Comparison of ENCODE assay signal across 16 cellular contexts in the genomic region with DNA sequence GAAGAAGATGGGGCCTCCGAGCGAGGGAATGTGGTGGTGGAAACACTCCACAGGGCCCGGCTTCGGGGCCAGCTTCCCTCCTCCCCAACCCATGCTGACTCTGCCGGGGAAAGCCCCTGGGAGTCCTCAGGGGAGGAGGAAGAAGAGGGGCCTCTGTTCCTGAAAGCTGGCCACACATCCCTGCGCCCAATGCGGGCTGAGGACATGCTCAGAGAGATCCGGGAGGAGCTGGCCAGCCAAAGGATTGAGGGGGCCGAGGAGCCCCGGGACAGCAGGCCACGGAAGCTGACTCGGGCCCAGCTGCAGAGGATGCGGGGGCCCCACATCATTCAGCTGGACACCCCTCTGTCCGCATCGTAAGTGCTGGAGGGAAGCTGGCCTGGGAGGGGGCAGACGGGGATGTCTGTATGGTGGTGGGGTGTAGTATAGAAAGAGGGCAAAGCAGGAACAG. TPM values are rescaled to one million over a fixed set of nuclear protein-coding genes. Genes with fewer than 3 reads are reported as not detected.
DNase-seq lines count a peak whose midpoint lies in the region; ATAC-seq and TF ChIP-seq lines count a peak whose summit lies in the region.
"Had no signal": no experiment of that assay in that cellular context is flagged by ENCODE, and none has a peak within 500 bp of the region (broad histone marks: within the 10 kb centered on the region; RNA-seq: fewer than 3 reads in every experiment).

No MANE protein-coding gene starts in this region.

- H3K27ac Mint-ChIP-seq in GM23338, result no peak overlapping the region
- peak overlapping the region; percentile 63 for H3K27ac Mint-ChIP-seq in stimulated activated effector memory CD8-positive, alpha-beta T cell treated with anti-CD3 and anti-CD28 coated beads, Interleukin-12 subunit alpha, Interleukin-12 subunit beta, amount 100 ng/mL, for 72 hours
- H3K27ac Mint-ChIP-seq in activated T-helper 1 cell treated with anti-CD3 and anti-CD28 coated beads, Interleukin-12 subunit alpha, Interleukin-12 subunit beta, Interleukin-2, Interleukin-4 antibody, amounts not matched to agents 30 ng/mL and 10 ng/mL and 1 ng/mL, durations not matched to agents 14 hours and 24 hours and 36 hours, result no peak overlapping the region

- H3K4me2 ChIP-seq in GM23338, result 0 out of 2 replicates have a peak overlapping the region, but pooled peaks have one; percentile 32

- ATAC-seq in GM23338, result no peak
- peak; percentile 1 for ATAC-seq in mucosa of descending colon
- ATAC-seq in stimulated activated effector memory CD8-positive, alpha-beta T cell treated with anti-CD3 and anti-CD28 coated beads, Interleukin-12 subunit alpha, Interleukin-12 subunit beta, amount 100 ng/mL, for 72 hours, result no peak

- TF ChIP-seq EP300 in esophagus muscularis mucosa (IDR thresholded peaks at IDR 0.05), result no peak

- DNase-seq in GM23338 (ENCODE audit: low spot score) (no peak), esophagus muscularis mucosa (ENCODE audit: extremely low spot score) (no peak), mucosa of descending colon (no peak), COR-L47 (lab: John Stamatoyannopoulos, UW) (no peak), DMS53 (lab: John Stamatoyannopoulos, UW) (no peak), dermis blood vessel endothelial cell (no peak)
- DNase-seq in stimulated activated effector memory CD8-positive, alpha-beta T cell treated with anti-CD3 and anti-CD28 coated beads, Interleukin-12 subunit alpha, Interleukin-12 subunit beta, amount 100 ng/mL, for 72 hours (ENCODE audit: low spot score in 2 of 2), result no peak
- no peak for DNase-seq in activated T-helper 1 cell treated with anti-CD3 and anti-CD28 coated beads, Interleukin-12 subunit alpha, Interleukin-12 subunit beta, Interleukin-2, Interleukin-4 antibody, amounts not matched to agents 30 ng/mL and 10 ng/mL and 1 ng/mL, durations not matched to agents 14 hours and 24 hours and 36 hours (ENCODE audit: low spot score)
- DNase-seq: activated naive CD4-positive, alpha-beta T cell treated with anti-CD3 and anti-CD28 coated beads for 36 hours; effector memory CD4-positive, alpha-beta T cell; foreskin fibroblast; MG63; NCI-H1930; NCI-H524; nucleus accumbens; OCI-M1 had no signal

- H3K79me2 ChIP-seq in GM23338 (replicated peaks; ENCODE audit: insufficient read depth), result no peaks in the 10 kb centered on the region; the same call in 1 of the 2 replicates

- H3K4me1 Mint-ChIP-seq in GM23338, result peaks cover 57% of the 10 kb centered on the region
- H3K4me1 Mint-ChIP-seq in stimulated activated effector memory CD8-positive, alpha-beta T cell treated with anti-CD3 and anti-CD28 coated beads, Interleukin-12 subunit alpha, Interleukin-12 subunit beta, amount 100 ng/mL, for 72 hours, result peaks cover 46% of the 10 kb centered on the region
- H3K4me1 Mint-ChIP-seq in activated T-helper 1 cell treated with anti-CD3 and anti-CD28 coated beads, Interleukin-12 subunit alpha, Interleukin-12 subunit beta, Interleukin-2, Interleukin-4 antibody, amounts not matched to agents 30 ng/mL and 10 ng/mL and 1 ng/mL, durations not matched to agents 14 hours and 24 hours and 36 hours (ENCODE audit: low read depth), result peaks cover 29% of the 10 kb centered on the region

- no peaks in the 10 kb centered on the region for H4K20me1 ChIP-seq in GM23338 (replicated peaks; ENCODE audit: insufficient read depth)

- H3K27me3 ChIP-seq in GM23338 (ENCODE audit: insufficient read depth) (peaks cover 3% of the 10 kb centered on the region; the same call in 1 of the 2 replicates), esophagus muscularis mucosa (no peaks in the 10 kb centered on the region)
- H3K27me3 ChIP-seq: MG63 had no signal

- no peak overlapping the region for H2AFZ ChIP-seq in GM23338

- H3K4me1 ChIP-seq in GM23338 (ENCODE audit: insufficient read depth) (peaks cover 48% of the 10 kb centered on the region), esophagus muscularis mucosa (peaks cover 70 to 100% (median 98%) of the 10 kb centered on the region in 4 donors), mucosa of descending colon (ENCODE audit: low read depth) (peaks cover 21% of the 10 kb centered on the region)

- H3K9me3 ChIP-seq in esophagus muscularis mucosa (no peaks in the 10 kb centered on the region), mucosa of descending colon (no peaks in the 10 kb centered on the region)
- H3K9me3 ChIP-seq: MG63 had no signal

- H3K36me3 ChIP-seq in GM23338 (ENCODE audit: insufficient read depth), result peaks cover 11% of the 10 kb centered on the region; the same call in 1 of the 2 replicates
- peaks cover 42 to 59% (median 52%) of the 10 kb centered on the region in 4 donors for H3K36me3 ChIP-seq in esophagus muscularis mucosa
- H3K36me3 ChIP-seq in mucosa of descending colon (ENCODE audit: low read depth), result peaks cover 9% of the 10 kb centered on the region

- H3K36me3 Mint-ChIP-seq in GM23338 (ENCODE audit: low read depth), result peaks cover 46% of the 10 kb centered on the region
- peaks cover 84% of the 10 kb centered on the region for H3K36me3 Mint-ChIP-seq in stimulated activated effector memory CD8-positive, alpha-beta T cell treated with anti-CD3 and anti-CD28 coated beads, Interleukin-12 subunit alpha, Interleukin-12 subunit beta, amount 100 ng/mL, for 72 hours
- peaks cover 41% of the 10 kb centered on the region for H3K36me3 Mint-ChIP-seq in activated T-helper 1 cell treated with anti-CD3 and anti-CD28 coated beads, Interleukin-12 subunit alpha, Interleukin-12 subunit beta, Interleukin-2, Interleukin-4 antibody, amounts not matched to agents 30 ng/mL and 10 ng/mL and 1 ng/mL, durations not matched to agents 14 hours and 24 hours and 36 hours (ENCODE audit: low read depth)

- no peak for TF ChIP-seq POLR2A in esophagus muscularis mucosa (IDR thresholded peaks at IDR 0.05; ENCODE audit: low read depth)

- H3F3A ChIP-seq in GM23338 (replicated peaks; ENCODE audit: low read depth), result peaks cover 30% of the 10 kb centered on the region

- no peak overlapping the region for H3K4me3 Mint-ChIP-seq in GM23338
- H3K4me3 Mint-ChIP-seq in stimulated activated effector memory CD8-positive, alpha-beta T cell treated with anti-CD3 and anti-CD28 coated beads, Interleukin-12 subunit alpha, Interleukin-12 subunit beta, amount 100 ng/mL, for 72 hours, result no peak overlapping the region
- H3K4me3 Mint-ChIP-seq in activated T-helper 1 cell treated with anti-CD3 and anti-CD28 coated beads, Interleukin-12 subunit alpha, Interleukin-12 subunit beta, Interleukin-2, Interleukin-4 antibody, amounts not matched to agents 30 ng/mL and 10 ng/mL and 1 ng/mL, durations not matched to agents 14 hours and 24 hours and 36 hours, result no peak overlapping the region
- H3K4me3 Mint-ChIP-seq: activated naive CD4-positive, alpha-beta T cell treated with anti-CD3 and anti-CD28 coated beads for 36 hours had no signal

- H3K27ac ChIP-seq in GM23338 (ENCODE audit: low read depth) (no peak overlapping the region), esophagus muscularis mucosa (replicated peaks in 1 of 4) (peak overlapping the region; percentile 63 to 99 (median 86))

- H3K4me3 ChIP-seq in GM23338 (no peak overlapping the region), esophagus muscularis mucosa (peak overlapping the region in 1 of 4 donors; percentile 17), mucosa of descending colon (no peak overlapping the region)
- H3K4me3 ChIP-seq: MG63 had no signal

- 40% methylated on average over 15 of the region's 16 CpGs for WGBS in esophagus muscularis mucosa

- no peaks in the 10 kb centered on the region for H3K9me2 ChIP-seq in GM23338 (ENCODE audit: insufficient read depth)

- peaks cover 17% of the 10 kb centered on the region for H3K27me3 Mint-ChIP-seq in GM23338 (ENCODE audit: insufficient read depth, low read depth, poor library complexity)
- no peaks in the 10 kb centered on the region for H3K27me3 Mint-ChIP-seq in activated T-helper 1 cell treated with anti-CD3 and anti-CD28 coated beads, Interleukin-12 subunit alpha, Interleukin-12 subunit beta, Interleukin-2, Interleukin-4 antibody, amounts not matched to agents 30 ng/mL and 10 ng/mL and 1 ng/mL, durations not matched to agents 14 hours and 24 hours and 36 hours (ENCODE audit: insufficient read depth)

- H3K9me3 Mint-ChIP-seq in GM23338, result no peaks in the 10 kb centered on the region
- no peaks in the 10 kb centered on the region for H3K9me3 Mint-ChIP-seq in stimulated activated effector memory CD8-positive, alpha-beta T cell treated with anti-CD3 and anti-CD28 coated beads, Interleukin-12 subunit alpha, Interleukin-12 subunit beta, amount 100 ng/mL, for 72 hours
- H3K9me3 Mint-ChIP-seq in activated T-helper 1 cell treated with anti-CD3 and anti-CD28 coated beads, Interleukin-12 subunit alpha, Interleukin-12 subunit beta, Interleukin-2, Interleukin-4 antibody, amounts not matched to agents 30 ng/mL and 10 ng/mL and 1 ng/mL, durations not matched to agents 14 hours and 24 hours and 36 hours, result no peaks in the 10 kb centered on the region
- H3K9me3 Mint-ChIP-seq: activated naive CD4-positive, alpha-beta T cell treated with anti-CD3 and anti-CD28 coated beads for 36 hours had no signal

- TF ChIP-seq CTCF in GM23338 (conservative IDR thresholded peaks at IDR 0.05; ENCODE audit: low read depth in 2 of 2) (no peak), esophagus muscularis mucosa (IDR thresholded peaks at IDR 0.05) (no peak), mucosa of descending colon (IDR thresholded peaks at IDR 0.05) (no peak)

- intact Hi-C loops in esophagus muscularis mucosa (cut with DNase I) (loop anchor here (2.0 to 5.0 kb wide), 3 partner anchors 40 to 135 kb away; no protein-coding TSS in a partner anchor), mucosa of descending colon (cut with DNase I, micrococcal nuclease) (no loop called here)
- intact Hi-C loops in activated T-helper 1 cell treated with anti-CD3 and anti-CD28 coated beads, Interleukin-12 subunit alpha, Interleukin-12 subunit beta, Interleukin-2, Interleukin-4 antibody, amounts not matched to agents 30 ng/mL and 10 ng/mL and 1 ng/mL, durations not matched to agents 14 hours and 24 hours and 36 hours (cut with micrococcal nuclease), result no loop called here

RNA-seq across cellular contexts. Expression of a gene that starts 14.3 kb away (rescaled TPM):
- 36.7 and 43.4 TPM in 2 replicates for total RNA-seq in GM23338 (2014; rRNA removed; shearing (Covaris generic))
- polyA plus RNA-seq in GM23338 (2016; fragmentation: Nextera tagmentation; extraction: Ambion mirVana), result 24.3 and 28.5 TPM in 2 replicates
- total RNA-seq in esophagus muscularis mucosa (100 to 1,000 TPM; 146 to 464 (median 247) TPM), mucosa of descending colon (100 to 1,000 TPM; 166 to 237 (median 211) TPM), dermis blood vessel endothelial cell (58.9 and 67.6 TPM in 2 replicates)
- total RNA-seq in activated T-helper 1 cell treated with anti-CD3 and anti-CD28 coated beads, Interleukin-12 subunit alpha, Interleukin-12 subunit beta, Interleukin-2, Interleukin-4 antibody, amounts not matched to agents 30 ng/mL and 10 ng/mL and 1 ng/mL, durations not matched to agents 14 hours and 24 hours and 36 hours, result 51.4 and 55.9 TPM in 2 replicates

RNA-seq across cellular contexts. Expression of a gene that starts 17.1 kb away (rescaled TPM):
- 21.3 and 174 TPM in 2 replicates for total RNA-seq in GM23338 (2014; rRNA removed; shearing (Covaris generic))
- polyA plus RNA-seq in GM23338 (2016; fragmentation: Nextera tagmentation; extraction: Ambion mirVana), result 15.7 and 18.0 TPM in 2 replicates
- total RNA-seq in esophagus muscularis mucosa (under 1 TPM in 2 of 4 donors, not detected in 2; 0.52 to 0.75 TPM), mucosa of descending colon (100 to 1,000 TPM in 2 of 3 donors, 10 to 100 TPM in 1; 90.4 to 190 (median 128) TPM), dermis blood vessel endothelial cell (0.09 TPM in 1 of 2 replicates, not detected in the other)
- not detected in 2 replicates for total RNA-seq in activated T-helper 1 cell treated with anti-CD3 and anti-CD28 coated beads, Interleukin-12 subunit alpha, Interleukin-12 subunit beta, Interleukin-2, Interleukin-4 antibody, amounts not matched to agents 30 ng/mL and 10 ng/mL and 1 ng/mL, durations not matched to agents 14 hours and 24 hours and 36 hours
- total RNA-seq: activated naive CD4-positive, alpha-beta T cell treated with anti-CD3 and anti-CD28 coated beads for 36 hours had no signal

RNA-seq across cellular contexts. Expression of a gene that starts 47.7 kb away (rescaled TPM):
- total RNA-seq in GM23338 (2014; rRNA removed; shearing (Covaris generic)), result 125 and 134 TPM in 2 replicates
- 34.0 and 37.1 TPM in 2 replicates for polyA plus RNA-seq in GM23338 (2016; fragmentation: Nextera tagmentation; extraction: Ambion mirVana)
- total RNA-seq in esophagus muscularis mucosa (1 to 10 TPM in 3 of 4 donors, under 1 TPM in 1; 0.83 to 3.3 (median 1.8) TPM), mucosa of descending colon (100 to 1,000 TPM; 130 to 402 (median 386) TPM), dermis blood vessel endothelial cell (1.5 and 7.1 TPM in 2 replicates)
- 0.05 and 0.32 TPM in 2 replicates for total RNA-seq in activated T-helper 1 cell treated with anti-CD3 and anti-CD28 coated beads, Interleukin-12 subunit alpha, Interleukin-12 subunit beta, Interleukin-2, Interleukin-4 antibody, amounts not matched to agents 30 ng/mL and 10 ng/mL and 1 ng/mL, durations not matched to agents 14 hours and 24 hours and 36 hours

RNA-seq across cellular contexts. Expression of a gene that starts 56.3 kb away (rescaled TPM):
- 6.8 and 7.1 TPM in 2 replicates for total RNA-seq in GM23338 (2014; rRNA removed; shearing (Covaris generic))
- 6.1 and 10.5 TPM in 2 replicates for polyA plus RNA-seq in GM23338 (2016; fragmentation: Nextera tagmentation; extraction: Ambion mirVana)
- total RNA-seq in esophagus muscularis mucosa, result 100 to 1,000 TPM; 117 to 144 (median 137) TPM
- 100 to 1,000 TPM; 114 to 142 (median 135) TPM for total RNA-seq in mucosa of descending colon
- total RNA-seq in activated T-helper 1 cell treated with anti-CD3 and anti-CD28 coated beads, Interleukin-12 subunit alpha, Interleukin-12 subunit beta, Interleukin-2, Interleukin-4 antibody, amounts not matched to agents 30 ng/mL and 10 ng/mL and 1 ng/mL, durations not matched to agents 14 hours and 24 hours and 36 hours, result 0.64 and 1.3 TPM in 2 replicates
- 46.4 and 74.0 TPM in 2 replicates for total RNA-seq in dermis blood vessel endothelial cell

Comparison
In these comparisons a context has a peak if more than half of its experiments do, and no peak if none do; other contexts are left out.
1. RNA of a gene that starts 17.1 kb away (total RNA-seq): 90.4 to 190 TPM in mucosa of descending colon and 21.3 to 174 TPM in GM23338; 0.52 to 0.75 TPM in esophagus muscularis mucosa, not detected in activated T-helper 1 cell treated with anti-CD3 and anti-CD28 coated beads, Interleukin-12 subunit alpha, Interleukin-12 subunit beta, Interleukin-2, Interleukin-4 antibody, amounts not matched to agents 30 ng/mL and 10 ng/mL and 1 ng/mL, durations not matched to agents 14 hours and 24 hours and 36 hours and 0.09 TPM in dermis blood vessel endothelial cell; every median in the first group is over 10 times any median in the second.
2. RNA of a gene that starts 47.7 kb away (total RNA-seq): 130 to 402 TPM in mucosa of descending colon and 125 to 134 TPM in GM23338; 1.5 to 7.1 TPM in dermis blood vessel endothelial cell, 0.83 to 3.3 TPM in esophagus muscularis mucosa and 0.05 to 0.32 TPM in activated T-helper 1 cell treated with anti-CD3 and anti-CD28 coated beads, Interleukin-12 subunit alpha, Interleukin-12 subunit beta, Interleukin-2, Interleukin-4 antibody, amounts not matched to agents 30 ng/mL and 10 ng/mL and 1 ng/mL, durations not matched to agents 14 hours and 24 hours and 36 hours; every median in the first group is over 10 times any median in the second.